ENCODE assay signal across 1 cellular context in genomic region chr3:138329127-138329983, GRCh38.
TF ChIP-seq lines count a peak whose summit lies in the region.

A gene with protein sequence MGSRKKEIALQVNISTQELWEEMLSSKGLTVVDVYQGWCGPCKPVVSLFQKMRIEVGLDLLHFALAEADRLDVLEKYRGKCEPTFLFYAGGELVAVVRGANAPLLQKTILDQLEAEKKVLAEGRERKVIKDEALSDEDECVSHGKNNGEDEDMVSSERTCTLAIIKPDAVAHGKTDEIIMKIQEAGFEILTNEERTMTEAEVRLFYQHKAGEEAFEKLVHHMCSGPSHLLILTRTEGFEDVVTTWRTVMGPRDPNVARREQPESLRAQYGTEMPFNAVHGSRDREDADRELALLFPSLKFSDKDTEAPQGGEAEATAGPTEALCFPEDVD (minus strand): TSS chr3:138329851. CDS start chr3:138329335, 516 bp downstream.

TF ChIP-seq in HepG2, 621 proteins besides CTCF, POLR2A, EP300 and RAD21 (continued from another document and continues in another):
- TF ChIP-seq ZMYM4 (CRISPR knock-in tag; IDR thresholded peaks at IDR 0.05) (peak; percentile 75; the same call in 1 of the 2 replicates), ZNF180 (CRISPR knock-in tag; IDR thresholded peaks at IDR 0.05; ENCODE audit: borderline replicate concordance, low read depth) (no peak), SNAPC2 (CRISPR knock-in tag; IDR thresholded peaks at IDR 0.05) (no peak), SMAD1 (CRISPR knock-in tag; IDR thresholded peaks at IDR 0.05; ENCODE audit: borderline replicate concordance, low read depth) (no peak), XRCC5 (optimal IDR thresholded peaks at IDR 0.05; ENCODE audit: low read length) (peak; percentile 31), ZNF275 (CRISPR knock-in tag; IDR thresholded peaks at IDR 0.05; ENCODE audit: borderline replicate concordance) (0 out of 2 replicates have a peak, but pooled peaks have one; percentile 51), ZBED4 (CRISPR knock-in tag; IDR thresholded peaks at IDR 0.05; ENCODE audit: borderline replicate concordance) (0 out of 2 replicates have a peak, but pooled peaks have one; percentile 11), ZNF546 (CRISPR knock-in tag; conservative IDR thresholded peaks at IDR 0.05) (no peak), ELF1 (CRISPR knock-in tag; IDR thresholded peaks at IDR 0.05) (no peak; the same call in 1 of the 2 replicates), ZNF776 (CRISPR knock-in tag; IDR thresholded peaks at IDR 0.05) (0 out of 2 replicates have a peak, but pooled peaks have one; percentile 57), ZNF740 (CRISPR knock-in tag; IDR thresholded peaks at IDR 0.05) (no peak), HOXA3 (CRISPR knock-in tag; IDR thresholded peaks at IDR 0.05) (no peak; the same call in none of the 2 replicates), DR1 (CRISPR knock-in tag; IDR thresholded peaks at IDR 0.05) (0 out of 2 replicates have a peak, but pooled peaks have one; percentile 44), TAF1 (CRISPR knock-in tag; IDR thresholded peaks at IDR 0.05) (no peak), ZNF674 (CRISPR knock-in tag; IDR thresholded peaks at IDR 0.05; ENCODE audit: low read depth) (no peak), SP1 (IDR thresholded peaks at IDR 0.05) (no peak), SP1 (CRISPR knock-in tag; IDR thresholded peaks at IDR 0.05) (peak; percentile 78; the same call in 1 of the 2 replicates), ZNF547 (CRISPR knock-in tag; IDR thresholded peaks at IDR 0.05) (0 out of 2 replicates have a peak, but pooled peaks have one; percentile 59), KDM1A (CRISPR knock-in tag; IDR thresholded peaks at IDR 0.05) (no peak), PHF20 (CRISPR knock-in tag; IDR thresholded peaks at IDR 0.05) (no peak), FLYWCH1 (CRISPR knock-in tag; IDR thresholded peaks at IDR 0.05) (no peak), KDM5B (CRISPR knock-in tag; IDR thresholded peaks at IDR 0.05; ENCODE audit: borderline replicate concordance) (0 out of 2 replicates have a peak, but pooled peaks have one; percentile 34), RARG (CRISPR knock-in tag; IDR thresholded peaks at IDR 0.05; ENCODE audit: low read depth) (no peak), U2AF2 (IDR thresholded peaks at IDR 0.05; ENCODE audit: low read depth, low read length) (0 out of 2 replicates have a peak, but pooled peaks have one; percentile 89), ZSCAN9 (CRISPR knock-in tag; IDR thresholded peaks at IDR 0.05; ENCODE audit: borderline replicate concordance) (no peak), MEF2D (CRISPR knock-in tag; IDR thresholded peaks at IDR 0.05) (no peak), TEAD2 (CRISPR knock-in tag; IDR thresholded peaks at IDR 0.05) (no peak), ZNF580 (CRISPR knock-in tag; IDR thresholded peaks at IDR 0.05; ENCODE audit: borderline replicate concordance, low read depth) (no peak), CHD4 (IDR thresholded peaks at IDR 0.05; ENCODE audit: borderline replicate concordance, low read length) (peak; percentile 59; the same call in 1 of the 2 replicates), ZNF639 (CRISPR knock-in tag; conservative IDR thresholded peaks at IDR 0.05) (0 out of 2 replicates have a peak, but pooled peaks have one; percentile 8), PAWR (CRISPR knock-in tag; IDR thresholded peaks at IDR 0.05; ENCODE audit: borderline replicate concordance) (peak; percentile 68; the same call in 1 of the 2 replicates), SALL1 (CRISPR knock-in tag; IDR thresholded peaks at IDR 0.05) (peak; percentile 58), ARID5B (CRISPR knock-in tag; IDR thresholded peaks at IDR 0.05) (no peak), CBFB (CRISPR knock-in tag; IDR thresholded peaks at IDR 0.05) (no peak), ZNF281 (CRISPR knock-in tag; IDR thresholded peaks at IDR 0.05; ENCODE audit: borderline replicate concordance) (no peak), KAT8 (CRISPR knock-in tag; IDR thresholded peaks at IDR 0.05) (0 out of 2 replicates have a peak, but pooled peaks have one; percentile 22), CAMTA2 (CRISPR knock-in tag; IDR thresholded peaks at IDR 0.05; ENCODE audit: borderline replicate concordance) (peak; percentile 49; the same call in 1 of the 2 replicates)
- TF ChIP-seq, protein P1, sequence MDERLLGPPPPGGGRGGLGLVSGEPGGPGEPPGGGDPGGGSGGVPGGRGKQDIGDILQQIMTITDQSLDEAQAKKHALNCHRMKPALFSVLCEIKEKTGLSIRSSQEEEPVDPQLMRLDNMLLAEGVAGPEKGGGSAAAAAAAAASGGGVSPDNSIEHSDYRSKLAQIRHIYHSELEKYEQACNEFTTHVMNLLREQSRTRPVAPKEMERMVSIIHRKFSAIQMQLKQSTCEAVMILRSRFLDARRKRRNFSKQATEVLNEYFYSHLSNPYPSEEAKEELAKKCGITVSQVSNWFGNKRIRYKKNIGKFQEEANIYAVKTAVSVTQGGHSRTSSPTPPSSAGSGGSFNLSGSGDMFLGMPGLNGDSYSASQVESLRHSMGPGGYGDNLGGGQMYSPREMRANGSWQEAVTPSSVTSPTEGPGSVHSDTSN (CRISPR knock-in tag; IDR thresholded peaks at IDR 0.05): no peak
- TF ChIP-seq, protein P2, sequence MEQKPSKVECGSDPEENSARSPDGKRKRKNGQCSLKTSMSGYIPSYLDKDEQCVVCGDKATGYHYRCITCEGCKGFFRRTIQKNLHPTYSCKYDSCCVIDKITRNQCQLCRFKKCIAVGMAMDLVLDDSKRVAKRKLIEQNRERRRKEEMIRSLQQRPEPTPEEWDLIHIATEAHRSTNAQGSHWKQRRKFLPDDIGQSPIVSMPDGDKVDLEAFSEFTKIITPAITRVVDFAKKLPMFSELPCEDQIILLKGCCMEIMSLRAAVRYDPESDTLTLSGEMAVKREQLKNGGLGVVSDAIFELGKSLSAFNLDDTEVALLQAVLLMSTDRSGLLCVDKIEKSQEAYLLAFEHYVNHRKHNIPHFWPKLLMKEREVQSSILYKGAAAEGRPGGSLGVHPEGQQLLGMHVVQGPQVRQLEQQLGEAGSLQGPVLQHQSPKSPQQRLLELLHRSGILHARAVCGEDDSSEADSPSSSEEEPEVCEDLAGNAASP (CRISPR knock-in tag; IDR thresholded peaks at IDR 0.05; ENCODE audit: borderline replicate concordance): 0 out of 2 replicates have a peak, but pooled peaks have one; percentile 9
- TF ChIP-seq, protein P3, sequence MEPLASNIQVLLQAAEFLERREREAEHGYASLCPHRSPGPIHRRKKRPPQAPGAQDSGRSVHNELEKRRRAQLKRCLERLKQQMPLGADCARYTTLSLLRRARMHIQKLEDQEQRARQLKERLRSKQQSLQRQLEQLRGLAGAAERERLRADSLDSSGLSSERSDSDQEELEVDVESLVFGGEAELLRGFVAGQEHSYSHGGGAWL (CRISPR knock-in tag; IDR thresholded peaks at IDR 0.05): no peak
- TF ChIP-seq, protein P4, sequence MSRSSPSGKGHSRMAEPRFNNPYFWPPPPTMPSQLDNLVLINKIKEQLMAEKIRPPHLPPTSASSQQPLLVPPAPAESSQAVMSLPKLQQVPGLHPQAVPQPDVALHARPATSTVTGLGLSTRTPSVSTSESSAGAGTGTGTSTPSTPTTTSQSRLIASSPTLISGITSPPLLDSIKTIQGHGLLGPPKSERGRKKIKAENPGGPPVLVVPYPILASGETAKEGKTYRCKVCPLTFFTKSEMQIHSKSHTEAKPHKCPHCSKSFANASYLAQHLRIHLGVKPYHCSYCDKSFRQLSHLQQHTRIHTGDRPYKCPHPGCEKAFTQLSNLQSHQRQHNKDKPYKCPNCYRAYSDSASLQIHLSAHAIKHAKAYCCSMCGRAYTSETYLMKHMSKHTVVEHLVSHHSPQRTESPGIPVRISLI (CRISPR knock-in tag; IDR thresholded peaks at IDR 0.05; ENCODE audit: borderline replicate concordance): 0 out of 2 replicates have a peak, but pooled peaks have one; percentile 28
